Comparison of ENCODE assay signal across 9 cellular contexts in the genomic region with DNA sequence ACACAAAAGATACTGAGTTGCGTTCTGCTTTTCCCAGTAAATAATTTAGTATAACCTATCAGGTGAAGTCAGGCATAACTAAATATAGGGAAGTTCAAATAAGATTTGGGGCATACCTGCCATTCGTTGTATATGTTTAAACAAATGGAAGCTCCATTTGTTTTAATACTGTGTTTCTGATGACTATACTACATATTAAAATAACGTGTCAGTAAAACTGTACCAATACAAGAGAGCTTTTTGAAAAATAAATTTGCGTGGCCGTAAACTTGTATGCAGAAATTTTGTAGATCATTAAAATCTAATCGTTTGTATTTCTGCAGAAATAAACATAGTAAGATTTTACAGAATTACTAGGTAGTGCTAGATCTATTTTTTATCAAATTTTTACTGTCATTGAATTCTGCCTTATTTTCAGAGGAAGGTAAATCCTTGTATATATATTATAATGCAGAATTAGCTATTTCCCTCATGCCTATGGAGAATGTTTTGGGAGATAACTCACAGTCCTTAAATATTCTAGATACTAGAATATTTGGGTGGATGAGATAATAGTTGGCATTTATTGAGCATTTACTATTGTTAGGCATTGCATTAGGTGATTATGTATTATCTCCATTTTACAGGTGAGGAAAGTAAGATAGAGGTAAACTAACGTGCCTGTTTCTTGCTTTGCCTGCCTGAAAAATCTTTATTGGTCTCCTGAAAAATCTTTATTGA. TPM values are rescaled to one million over a fixed set of nuclear protein-coding genes. Genes with fewer than 3 reads are reported as not detected.
A peak's percentile ranks its signal among the peaks of the same experiment; 100 is the strongest.
DNase-seq lines count a peak whose midpoint lies in the region; ATAC-seq, FAIRE-seq and TF ChIP-seq lines count a peak whose summit lies in the region.
"Had no signal": no experiment of that assay in that cellular context is flagged by ENCODE, and none has a peak within 500 bp of the region (broad histone marks: within the 10 kb centered on the region; RNA-seq: fewer than 3 reads in every experiment).

No MANE protein-coding gene starts in this region.

- TF ChIP-seq CTCF in A549 (IDR thresholded peaks at IDR 0.05) (no peak), HL-60 (IDR thresholded peaks at IDR 0.05; ENCODE audit: insufficient read depth, low read length) (no peak), brain (conservative IDR thresholded peaks at IDR 0.05) (no peak), mesothelial cell of epicardium (IDR thresholded peaks at IDR 0.05; ENCODE audit: unreplicated experiment) (no peak)

- 86% methylated on average over 7 of the region's 7 CpGs for WGBS in A549 (ENCODE audit: missing lambda C conversion rate)

- H3K9me3 Mint-ChIP-seq in brain, result peaks cover 0 to 4% (median 0%) of the 10 kb centered on the region in 5 experiments
- H3K9me3 Mint-ChIP-seq in mesothelial cell of epicardium, result no peaks in the 10 kb centered on the region

- H3K4me3 ChIP-seq in A549 (peak overlapping the region; percentile 73), HL-60 (replicated peaks; ENCODE audit: insufficient read depth, low read length) (peak overlapping the region; percentile 77)

- H3K4me1 Mint-ChIP-seq in brain (peaks cover 60% of the 10 kb centered on the region), mesothelial cell of epicardium (peaks cover 20% of the 10 kb centered on the region)

- H3K27ac Mint-ChIP-seq in brain, result peak overlapping the region in 2 of 5 experiments; percentile 67 to 98
- peak overlapping the region; percentile 100 for H3K27ac Mint-ChIP-seq in mesothelial cell of epicardium

- TF ChIP-seq POLR2A in A549 (IDR thresholded peaks at IDR 0.05; ENCODE audit: low read length), result no peak

- H3K27ac ChIP-seq in A549 (no peak overlapping the region), HL-60 (replicated peaks) (no peak overlapping the region)

- no peak for DNase-seq in A549 (ENCODE audit: low read depth in 1 of 2, low spot score in 1 of 2)
- no peak for DNase-seq in HL-60 (ENCODE audit: low read depth in 1 of 2, low spot score in 1 of 2)
- no peak for DNase-seq in mesothelial cell of epicardium (ENCODE audit: low spot score in 2 of 2, unreplicated experiment in 2 of 2)
- DNase-seq in KBM-7, result no peak
- DNase-seq in frontal cortex (ENCODE audit: low spot score in 2 of 2), result no peak
- DNase-seq in inferior parietal cortex (ENCODE audit: extremely low spot score), result no peak
- DNase-seq: NCI-H2171 treated with DMSO at 0.1 percent for 48 hours had no signal

- no peak for FAIRE-seq in A549 (lab: Jason Lieb, UNC)
- FAIRE-seq in frontal cortex (lab: Jason Lieb, UNC), result no peak

- no peaks in the 10 kb centered on the region for H3K9me3 ChIP-seq in A549

- H3K36me3 Mint-ChIP-seq in brain (peaks cover 27% of the 10 kb centered on the region), mesothelial cell of epicardium (no peaks in the 10 kb centered on the region)

- peaks cover 4% of the 10 kb centered on the region for H3K27me3 Mint-ChIP-seq in brain
- no peaks in the 10 kb centered on the region for H3K27me3 Mint-ChIP-seq in mesothelial cell of epicardium (ENCODE audit: low read depth)

- POLR2A ChIA-PET in A549 (lab: Yijun Ruan, JAX), result no interaction called here

- H3K4me3 Mint-ChIP-seq in brain (peak overlapping the region; percentile 92 to 99 (median 98)), mesothelial cell of epicardium (peak overlapping the region; percentile 99)

- no peak for TF ChIP-seq RAD21 in A549 (conservative IDR thresholded peaks at IDR 0.05 in 1 of 2, IDR thresholded peaks at IDR 0.05 in 1 of 2)

- no peak for ATAC-seq in A549
- no peak for ATAC-seq in GM18867 (IDR thresholded peaks at IDR 0.05; ENCODE audit: unreplicated experiment)

- CTCF ChIA-PET in A549 (lab: Yijun Ruan, JAX), result interaction anchor here (2.7 to 3.6 kb wide), 2 partner anchors 13 to 61 kb away, joined by 12 to 24 read pairs; no protein-coding TSS in a partner anchor

- no peak for TF ChIP-seq EP300 in A549 (IDR thresholded peaks at IDR 0.05)

- H3K4me2 ChIP-seq in A549, result peak overlapping the region; percentile 80

- H3K27me3 ChIP-seq in HL-60 (ENCODE audit: insufficient read depth, poor library complexity, severe bottlenecking), result no peaks in the 10 kb centered on the region

- in situ Hi-C loops in KBM-7 (cut with MboI; ENCODE audit: low pct_unique_long_range_greater_than_20kb, low sequenced_read_pairs), result no loop called here

- H3K4me1 ChIP-seq in A549, result peaks cover 26% of the 10 kb centered on the region; the same call in 2 of the 3 replicates

TF ChIP-seq in A549, 52 proteins besides CTCF, POLR2A, EP300 and RAD21:
- TF ChIP-seq RFX5 (IDR thresholded peaks at IDR 0.05) (no peak), HOXB5 (CRISPR knock-in tag; IDR thresholded peaks at IDR 0.05) (no peak), CBX8 (IDR thresholded peaks at IDR 0.05) (no peak), FOSB (CRISPR knock-in tag; IDR thresholded peaks at IDR 0.05) (no peak), NR3C1 (IDR thresholded peaks at IDR 0.05) (no peak), ESRRA (IDR thresholded peaks at IDR 0.05; ENCODE audit: borderline replicate concordance, low read length) (no peak), ZFP36 (IDR thresholded peaks at IDR 0.05; ENCODE audit: borderline replicate concordance, partially characterized antibody) (no peak), CHD2 (IDR thresholded peaks at IDR 0.05; ENCODE audit: low read length, partially characterized antibody) (no peak)

RNA-seq across cellular contexts. Expression of gene SCFD1, which starts 1.5 kb away (rescaled TPM):
- polyA plus RNA-seq in A549 (2011; rRNA removed) (107 and 158 TPM in 2 replicates), A549 (2017; fragmentation: RNase III; extraction: RNeasy Plus Mini Kit Qiagen cat#74134 plus additional on column Dnase treatment) (52.1 to 54.6 TPM (median 54.0 TPM) in 3 replicates), brain (ENCODE audit: insufficient read depth, low read depth, low replicate concordance) (21.7 TPM)
- 19.3 and 20.6 TPM in 2 replicates for polyA plus RNA-seq in A549 (2012; cell fraction: cytosol; rRNA removed)
- polyA plus RNA-seq in A549 (2012; cell fraction: nucleus; rRNA removed), result 10.4 and 18.1 TPM in 2 replicates
- polyA minus RNA-seq in A549 (2011; rRNA and poly(A)+ RNA removed), result 36.1 and 46.5 TPM in 2 replicates
- total RNA-seq in mesothelial cell of epicardium (94.6 to 103 TPM (median 99.4 TPM) in 3 replicates), frontal cortex (135 TPM)
